Comparison of ENCODE assay signal across 12 cellular contexts in genomic region chr11:75280770-75281468, GRCh38. TPM values are rescaled to one million over a fixed set of nuclear protein-coding genes. Genes with fewer than 3 reads are reported as not detected.
DNase-seq lines count a peak whose midpoint lies in the region; ATAC-seq, FAIRE-seq and TF ChIP-seq lines count a peak whose summit lies in the region.
"Had no signal": no experiment of that assay in that cellular context is flagged by ENCODE, and none has a peak within 500 bp of the region (broad histone marks: within the 10 kb centered on the region; RNA-seq: fewer than 3 reads in every experiment).

No MANE protein-coding gene starts in this region.

- DNase-seq in CD8-positive, alpha-beta memory T cell = peak in 1 of 5 donors; percentile 26
- DNase-seq in body of pancreas (no peak), left colon (peak; percentile 31 to 54), small intestine (peak; percentile 43), tibial artery (no peak), foreskin keratinocyte (no peak)
- DNase-seq: GOT3 had no signal

- H3K4me1 ChIP-seq in CD8-positive, alpha-beta memory T cell (ENCODE audit: insufficient read depth, low read length) = peaks cover 31% of the 10 kb centered on the region
- H3K4me1 ChIP-seq in body of pancreas = no peaks in the 10 kb centered on the region
- H3K4me1 ChIP-seq in small intestine (ENCODE audit: control insufficient read depth in 2 of 2, insufficient read depth in 1 of 2, low read depth in 1 of 2, low read length in 1 of 2) = peaks cover 0 to 3% of the 10 kb centered on the region in 2 donors
- H3K4me1 ChIP-seq in tibial artery = peaks cover 0 to 4% (median 0%) of the 10 kb centered on the region in 4 donors
- H3K4me1 ChIP-seq in foreskin keratinocyte = no peaks in the 10 kb centered on the region

- FAIRE-seq in small intestine (lab: Jason Lieb, UNC) = no peak

- peak; percentile 33 for ATAC-seq in body of pancreas
- ATAC-seq in left colon = peak; percentile 71
- ATAC-seq in HG03025 (IDR thresholded peaks at IDR 0.05; ENCODE audit: low FRiP score, unreplicated experiment) = no peak
- ATAC-seq in foreskin keratinocyte = no peak

- peaks cover 10 to 50% (median 17%) of the 10 kb centered on the region in 3 donors for H3K36me3 Mint-ChIP-seq in CD8-positive, alpha-beta memory T cell

- WGBS in body of pancreas, 2 donors = 72 to 81% methylated on average over 13 to 15 of the region's 15 CpGs
- WGBS in small intestine, 3 donors = 37 to 59% (median 54%) methylated on average over 15 of the region's 15 CpGs

- TF ChIP-seq CTCF in body of pancreas (IDR thresholded peaks at IDR 0.05) (no peak), tibial artery (IDR thresholded peaks at IDR 0.05) (no peak), foreskin keratinocyte (conservative IDR thresholded peaks at IDR 0.05) (no peak)

- no peak overlapping the region for H3K4me3 ChIP-seq in CD8-positive, alpha-beta memory T cell (ENCODE audit: low read length)
- no peak overlapping the region for H3K4me3 ChIP-seq in body of pancreas
- no peak overlapping the region for H3K4me3 ChIP-seq in small intestine (ENCODE audit: low read depth in 1 of 2, low read length in 2 of 2)
- no peak overlapping the region for H3K4me3 ChIP-seq in tibial artery

- H3K27ac Mint-ChIP-seq in CD8-positive, alpha-beta memory T cell = peak overlapping the region in 6 of 8 donors; percentile 37 to 93 (median 76)
- H3K27ac Mint-ChIP-seq: nephron had no signal

- no peaks in the 10 kb centered on the region for H3K9me3 Mint-ChIP-seq in CD8-positive, alpha-beta memory T cell
- H3K9me3 Mint-ChIP-seq: nephron had no signal

- POLR2A ChIA-PET in CD8-positive, alpha-beta memory T cell (lab: Charles Lee) = interaction anchor here (0.8 to 1.6 kb wide), 3 partner anchors 71 to 230 kb away, joined by 3 to 6 read pairs (median 5); no protein-coding TSS in a partner anchor

- CTCF ChIA-PET in CD8-positive, alpha-beta memory T cell (lab: Charles Lee) = interaction anchor here (0.7 to 16.2 kb wide), 22 partner anchors 7 to 248 kb away, joined by 3 to 325 read pairs (median 4); partner anchors contain the start of genes ARRB1, RPS3 and TPBGL

- no peak overlapping the region for H3K4me3 Mint-ChIP-seq in CD8-positive, alpha-beta memory T cell
- H3K4me3 Mint-ChIP-seq: nephron had no signal

- no peaks in the 10 kb centered on the region for H3K27me3 ChIP-seq in CD8-positive, alpha-beta memory T cell (ENCODE audit: insufficient read depth, low read length, poor library complexity, severe bottlenecking)
- no peaks in the 10 kb centered on the region for H3K27me3 ChIP-seq in body of pancreas
- no peaks in the 10 kb centered on the region for H3K27me3 ChIP-seq in small intestine (ENCODE audit: control insufficient read depth in 2 of 2, insufficient read depth in 2 of 2, low read length in 2 of 2)
- no peaks in the 10 kb centered on the region for H3K27me3 ChIP-seq in tibial artery
- H3K27me3 ChIP-seq in foreskin keratinocyte = peaks cover 4% of the 10 kb centered on the region

- no peaks in the 10 kb centered on the region for H3K9me3 ChIP-seq in CD8-positive, alpha-beta memory T cell (ENCODE audit: low read length)
- H3K9me3 ChIP-seq in body of pancreas (no peaks in the 10 kb centered on the region), small intestine (ENCODE audit: control insufficient read depth, low read depth) (no peaks in the 10 kb centered on the region), tibial artery (no peaks in the 10 kb centered on the region)

- no peak overlapping the region for H3K27ac ChIP-seq in CD8-positive, alpha-beta memory T cell (ENCODE audit: low read depth, low read length)
- H3K27ac ChIP-seq in body of pancreas (no peak overlapping the region), small intestine (ENCODE audit: low read depth in 1 of 2, low read length in 1 of 2) (peak overlapping the region in 1 of 2 donors; percentile 42), tibial artery (no peak overlapping the region), foreskin keratinocyte (no peak overlapping the region)
- H3K27ac ChIP-seq: C4-2B had no signal

- intact Hi-C loops in body of pancreas (cut with DNase I) (loop anchor here (5.0 to 10.0 kb wide), 2 partner anchors 101 to 254 kb away; no protein-coding TSS in a partner anchor), left colon (cut with DNase I, micrococcal nuclease) (loop anchor here in 1 of 2 donors (1.0 kb wide), 1 partner anchor 103 kb away; no protein-coding TSS in a partner anchor), tibial artery (cut with DNase I; ENCODE audit: low total_unique reads) (loop anchor here (1.0 to 10.0 kb wide), 2 partner anchors 103 to 244 kb away; partner anchors contain the start of gene GDPD5)

- H3K4me1 Mint-ChIP-seq in CD8-positive, alpha-beta memory T cell = peaks cover 30 to 36% (median 35%) of the 10 kb centered on the region in 3 donors
- H3K4me1 Mint-ChIP-seq: nephron had no signal

- peaks cover 5% of the 10 kb centered on the region for H3K36me3 ChIP-seq in CD8-positive, alpha-beta memory T cell (ENCODE audit: insufficient read depth, low read length)
- peaks cover 0 to 15% of the 10 kb centered on the region in 2 donors for H3K36me3 ChIP-seq in body of pancreas (replicated peaks in 1 of 2; ENCODE audit: insufficient read depth in 1 of 2, low read depth in 2 of 2)
- H3K36me3 ChIP-seq in small intestine (ENCODE audit: control insufficient read depth in 2 of 2, insufficient read depth in 2 of 2, low read length in 2 of 2) = peaks cover 5 to 18% of the 10 kb centered on the region in 2 donors
- peaks cover 0 to 85% (median 43%) of the 10 kb centered on the region in 3 donors for H3K36me3 ChIP-seq in tibial artery

- H3K27me3 Mint-ChIP-seq in CD8-positive, alpha-beta memory T cell = no peaks in the 10 kb centered on the region
- H3K27me3 Mint-ChIP-seq: activated naive CD8-positive, alpha-beta T cell had no signal

- TF ChIP-seq POLR2A in body of pancreas (IDR thresholded peaks at IDR 0.05) = no peak

RNA-seq across cellular contexts. Expression of gene TPBGL, which starts 40.3 kb away (rescaled TPM):
- total RNA-seq in CD8-positive, alpha-beta memory T cell = under 1 TPM in 1 of 2 experiments, not detected in 1; 0.09 TPM
- 0.23 TPM for polyA plus RNA-seq in CD8-positive, alpha-beta memory T cell
- total RNA-seq in body of pancreas (under 1 TPM in 1 of 2 donors, not detected in 1; 0.26 TPM), left colon (under 1 TPM in 1 of 2 donors, not detected in 1; 0.11 TPM), foreskin keratinocyte (not detected in 2 replicates)
- polyA plus RNA-seq in small intestine (under 1 TPM in 1 of 3 donors, not detected in 2; 0.78 TPM), foreskin keratinocyte (0.01 TPM in 1 of 2 replicates, not detected in the other)
- total RNA-seq: urinary bladder had no signal

Comparison
In these comparisons a context has a peak if more than half of its experiments do, and no peak if none do; other contexts are left out.
1. DNase-seq: peak in left colon (2 of 2) and small intestine (single experiment); none in body of pancreas (0 of 4), tibial artery (0 of 2) and foreskin keratinocyte (0 of 2).
2. ATAC-seq: peak in body of pancreas (single experiment) and left colon (single experiment); none in HG03025 (single experiment) and foreskin keratinocyte (single experiment).